1 cellular context compared by ENCODE assay signal in the genomic region with DNA sequence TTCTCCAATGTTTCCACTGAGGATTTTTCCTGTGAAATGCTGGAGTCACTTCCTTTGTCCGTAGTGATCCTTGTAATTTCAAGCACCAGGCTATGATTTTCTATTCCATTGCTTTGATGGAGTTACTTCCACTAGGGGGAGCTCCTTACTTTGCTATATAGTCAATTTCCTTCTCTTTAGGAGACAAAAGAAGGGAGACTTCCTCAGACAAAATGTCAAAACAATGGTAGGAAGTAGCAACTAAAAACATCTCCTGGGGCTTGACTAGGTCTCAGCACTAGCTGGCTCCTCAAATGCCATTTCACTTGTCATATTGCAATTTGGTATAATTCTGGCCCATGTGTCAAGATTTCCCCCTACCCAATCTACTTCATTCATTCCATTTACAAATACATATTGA.
TF ChIP-seq lines count a peak whose summit lies in the region.

No MANE protein-coding gene starts in this region.

TF ChIP-seq in HCT116, 20 proteins besides CTCF, POLR2A, EP300 and RAD21 (continued from another document):
- TF ChIP-seq, protein P1, sequence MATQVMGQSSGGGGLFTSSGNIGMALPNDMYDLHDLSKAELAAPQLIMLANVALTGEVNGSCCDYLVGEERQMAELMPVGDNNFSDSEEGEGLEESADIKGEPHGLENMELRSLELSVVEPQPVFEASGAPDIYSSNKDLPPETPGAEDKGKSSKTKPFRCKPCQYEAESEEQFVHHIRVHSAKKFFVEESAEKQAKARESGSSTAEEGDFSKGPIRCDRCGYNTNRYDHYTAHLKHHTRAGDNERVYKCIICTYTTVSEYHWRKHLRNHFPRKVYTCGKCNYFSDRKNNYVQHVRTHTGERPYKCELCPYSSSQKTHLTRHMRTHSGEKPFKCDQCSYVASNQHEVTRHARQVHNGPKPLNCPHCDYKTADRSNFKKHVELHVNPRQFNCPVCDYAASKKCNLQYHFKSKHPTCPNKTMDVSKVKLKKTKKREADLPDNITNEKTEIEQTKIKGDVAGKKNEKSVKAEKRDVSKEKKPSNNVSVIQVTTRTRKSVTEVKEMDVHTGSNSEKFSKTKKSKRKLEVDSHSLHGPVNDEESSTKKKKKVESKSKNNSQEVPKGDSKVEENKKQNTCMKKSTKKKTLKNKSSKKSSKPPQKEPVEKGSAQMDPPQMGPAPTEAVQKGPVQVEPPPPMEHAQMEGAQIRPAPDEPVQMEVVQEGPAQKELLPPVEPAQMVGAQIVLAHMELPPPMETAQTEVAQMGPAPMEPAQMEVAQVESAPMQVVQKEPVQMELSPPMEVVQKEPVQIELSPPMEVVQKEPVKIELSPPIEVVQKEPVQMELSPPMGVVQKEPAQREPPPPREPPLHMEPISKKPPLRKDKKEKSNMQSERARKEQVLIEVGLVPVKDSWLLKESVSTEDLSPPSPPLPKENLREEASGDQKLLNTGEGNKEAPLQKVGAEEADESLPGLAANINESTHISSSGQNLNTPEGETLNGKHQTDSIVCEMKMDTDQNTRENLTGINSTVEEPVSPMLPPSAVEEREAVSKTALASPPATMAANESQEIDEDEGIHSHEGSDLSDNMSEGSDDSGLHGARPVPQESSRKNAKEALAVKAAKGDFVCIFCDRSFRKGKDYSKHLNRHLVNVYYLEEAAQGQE (IDR thresholded peaks at IDR 0.05; ENCODE audit: low read depth) = no peak
- TF ChIP-seq EZH2phosphoT487 (IDR thresholded peaks at IDR 0.05; ENCODE audit: borderline replicate concordance) (no peak), CBX3 (IDR thresholded peaks at IDR 0.05; ENCODE audit: low read depth) (no peak), SP1 (IDR thresholded peaks at IDR 0.05; ENCODE audit: low read depth) (no peak), SIN3A (IDR thresholded peaks at IDR 0.05; ENCODE audit: low read depth) (no peak)
- TF ChIP-seq, protein P2, sequence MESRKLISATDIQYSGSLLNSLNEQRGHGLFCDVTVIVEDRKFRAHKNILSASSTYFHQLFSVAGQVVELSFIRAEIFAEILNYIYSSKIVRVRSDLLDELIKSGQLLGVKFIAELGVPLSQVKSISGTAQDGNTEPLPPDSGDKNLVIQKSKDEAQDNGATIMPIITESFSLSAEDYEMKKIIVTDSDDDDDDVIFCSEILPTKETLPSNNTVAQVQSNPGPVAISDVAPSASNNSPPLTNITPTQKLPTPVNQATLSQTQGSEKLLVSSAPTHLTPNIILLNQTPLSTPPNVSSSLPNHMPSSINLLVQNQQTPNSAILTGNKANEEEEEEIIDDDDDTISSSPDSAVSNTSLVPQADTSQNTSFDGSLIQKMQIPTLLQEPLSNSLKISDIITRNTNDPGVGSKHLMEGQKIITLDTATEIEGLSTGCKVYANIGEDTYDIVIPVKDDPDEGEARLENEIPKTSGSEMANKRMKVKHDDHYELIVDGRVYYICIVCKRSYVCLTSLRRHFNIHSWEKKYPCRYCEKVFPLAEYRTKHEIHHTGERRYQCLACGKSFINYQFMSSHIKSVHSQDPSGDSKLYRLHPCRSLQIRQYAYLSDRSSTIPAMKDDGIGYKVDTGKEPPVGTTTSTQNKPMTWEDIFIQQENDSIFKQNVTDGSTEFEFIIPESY (IDR thresholded peaks at IDR 0.05; ENCODE audit: extremely low read depth, insufficient replicate concordance, low read length) = no peak
